21 cellular contexts compared by ENCODE assay signal in genomic region chr5:75017971-75018370, GRCh38. TPM values are rescaled to one million over a fixed set of nuclear protein-coding genes. Genes with fewer than 3 reads are reported as not detected.
"Had no signal": no experiment of that assay in that cellular context is flagged by ENCODE, and none has a peak within 500 bp of the region (broad histone marks: within the 10 kb centered on the region; RNA-seq: fewer than 3 reads in every experiment).

No MANE protein-coding gene starts in this region.

- DNase-seq: IMR-90, Karpas-422, KG1, MM.1S, NCI-H1092 treated with DMSO at 0.1 percent for 48 hours, NCI-H1436 treated with DMSO at 0.1 percent for 48 hours, NCI-H1694, NCI-H187 treated with DMSO at 0.1 percent for 48 hours, NCI-H2029 treated with DMSO at 0.1 percent for 48 hours, NCI-H2171 treated with DMSO at 0.1 percent for 48 hours, NCI-H524, NCI-H526 treated with DMSO at 0.1 percent for 48 hours, NCI-H748 treated with DMSO at 0.1 percent for 48 hours, SHP77 treated with DMSO at 0.1 percent for 48 hours, SJCRH30, T-helper 1 cell had no signal

- ATAC-seq: HepG2, Panc1, Right ventricle myocardium inferior, SK-N-SH treated with all-trans-retinoic acid at 6 μM for 48 hours had no signal

- H3K4me1 ChIP-seq: SJCRH30 had no signal

- H3K9me3 ChIP-seq: SJCRH30 had no signal

- H3K27ac ChIP-seq: SJCRH30 had no signal

- H3K4me3 ChIP-seq: SJCRH30 had no signal

- H3K36me3 ChIP-seq: SJCRH30 had no signal

- H3K27me3 ChIP-seq: SJCRH30 had no signal

RNA-seq across cellular contexts. Expression of gene GCNT4, which starts 34.4 kb away (rescaled TPM):
- total RNA-seq: HT1080 had no signal
